10 cellular contexts compared by ENCODE assay signal in genomic region chr5:177601577-177602457, GRCh38.
DNase-seq lines count a peak whose midpoint lies in the region; ATAC-seq and TF ChIP-seq lines count a peak whose summit lies in the region.
"Had no signal": no experiment of that assay in that cellular context is flagged by ENCODE, and none has a peak within 500 bp of the region (broad histone marks: within the 10 kb centered on the region; RNA-seq: fewer than 3 reads in every experiment).

No MANE protein-coding gene starts in this region.

- in situ Hi-C loops in brain microvascular endothelial cell (cut with HindIII; ENCODE audit: low pct_ligation_motif_present, low sequenced_read_pairs) = no loop called here

- peak overlapping the region; percentile 96 for H3K4me2 ChIP-seq in DND-41 (ENCODE audit: insufficient read depth, low read length)

- H3K79me2 ChIP-seq in DND-41 (ENCODE audit: insufficient read depth, low read length) = peaks cover 13% of the 10 kb centered on the region

- H3K9me3 ChIP-seq in DND-41 (ENCODE audit: insufficient read depth, low read length, severe bottlenecking) = no peaks in the 10 kb centered on the region
- H3K9me3 ChIP-seq: HAP-1 had no signal

- no peak for TF ChIP-seq EP300 in Ishikawa (IDR thresholded peaks at IDR 0.05; ENCODE audit: borderline replicate concordance)

- peaks cover 19% of the 10 kb centered on the region for H3K4me1 Mint-ChIP-seq in nephron progenitor cell

- TF ChIP-seq CTCF in DND-41 (IDR thresholded peaks at IDR 0.05; ENCODE audit: borderline replicate concordance, extremely low read depth, low read length, poor library complexity, severe bottlenecking) = peak; percentile 24
- TF ChIP-seq CTCF in brain microvascular endothelial cell (IDR thresholded peaks at IDR 0.05; ENCODE audit: low read depth, low read length, missing control alignments) = peak; percentile 12
- no peak for TF ChIP-seq CTCF in nephron progenitor cell (IDR thresholded peaks at IDR 0.05)

- H3K27me3 ChIP-seq in DND-41 (ENCODE audit: insufficient read depth, low read length, poor library complexity) (no peaks in the 10 kb centered on the region), brain microvascular endothelial cell (replicated peaks) (no peaks in the 10 kb centered on the region)

- peaks cover 11% of the 10 kb centered on the region for H3K36me3 Mint-ChIP-seq in nephron progenitor cell (ENCODE audit: low read depth)

- H3K27ac Mint-ChIP-seq in nephron progenitor cell = peak overlapping the region; percentile 52

- no peak overlapping the region for H3K27ac ChIP-seq in DND-41 (ENCODE audit: low read length)
- H3K27ac ChIP-seq in brain microvascular endothelial cell = no peak overlapping the region

- DNase-seq in DND-41 (no peak), brain microvascular endothelial cell (no peak), nephron progenitor cell (peak; percentile 21), NCI-H446 (lab: John Stamatoyannopoulos, UW) (no peak), inferior parietal cortex (ENCODE audit: extremely low spot score) (no peak)
- DNase-seq: effector memory CD4-positive, alpha-beta T cell; KBM-7 had no signal

- peaks cover 2% of the 10 kb centered on the region; the same call in 1 of the 2 replicates for H3K36me3 ChIP-seq in DND-41 (ENCODE audit: insufficient read depth, low read length)
- H3K36me3 ChIP-seq in brain microvascular endothelial cell (replicated peaks) = no peaks in the 10 kb centered on the region
- H3K36me3 ChIP-seq: HAP-1 had no signal

- ATAC-seq in DND-41 (ENCODE audit: insufficient read depth, low read depth) = no peak
- ATAC-seq in GM18909 (IDR thresholded peaks at IDR 0.05; ENCODE audit: poor library complexity, unreplicated experiment) = no peak

- no peak overlapping the region for H2AFZ ChIP-seq in DND-41 (ENCODE audit: low read depth, low read length)

- peaks cover 7% of the 10 kb centered on the region for H3K27me3 Mint-ChIP-seq in nephron progenitor cell (ENCODE audit: low read depth, poor library complexity)

- peak overlapping the region; percentile 91 for H3K9ac ChIP-seq in DND-41 (ENCODE audit: low read depth, low read length)

- H3K4me1 ChIP-seq in DND-41 (ENCODE audit: insufficient read depth, low read length) = peaks cover 29% of the 10 kb centered on the region

- peaks cover 12% of the 10 kb centered on the region; the same call in 1 of the 2 replicates for H4K20me1 ChIP-seq in DND-41 (ENCODE audit: insufficient read depth, low read length)

- H3K4me3 ChIP-seq in DND-41 (ENCODE audit: low read depth in 1 of 2, low read length in 2 of 2) (peak overlapping the region in 1 of 2 experiments; percentile 83; a peak in 1 of 4 replicates), brain microvascular endothelial cell (ENCODE audit: low read depth, low read length) (no peak overlapping the region)

- TF ChIP-seq RAD21 in Ishikawa (IDR thresholded peaks at IDR 0.05; ENCODE audit: low read depth) = peak; percentile 1; the same call in 1 of the 2 replicates

- H3K4me3 Mint-ChIP-seq in nephron progenitor cell = peak overlapping the region; percentile 95

- H3K9me3 Mint-ChIP-seq in nephron progenitor cell = no peaks in the 10 kb centered on the region

TF ChIP-seq in Ishikawa, 13 proteins besides CTCF, POLR2A, EP300 and RAD21:
- TF ChIP-seq, protein P1, sequence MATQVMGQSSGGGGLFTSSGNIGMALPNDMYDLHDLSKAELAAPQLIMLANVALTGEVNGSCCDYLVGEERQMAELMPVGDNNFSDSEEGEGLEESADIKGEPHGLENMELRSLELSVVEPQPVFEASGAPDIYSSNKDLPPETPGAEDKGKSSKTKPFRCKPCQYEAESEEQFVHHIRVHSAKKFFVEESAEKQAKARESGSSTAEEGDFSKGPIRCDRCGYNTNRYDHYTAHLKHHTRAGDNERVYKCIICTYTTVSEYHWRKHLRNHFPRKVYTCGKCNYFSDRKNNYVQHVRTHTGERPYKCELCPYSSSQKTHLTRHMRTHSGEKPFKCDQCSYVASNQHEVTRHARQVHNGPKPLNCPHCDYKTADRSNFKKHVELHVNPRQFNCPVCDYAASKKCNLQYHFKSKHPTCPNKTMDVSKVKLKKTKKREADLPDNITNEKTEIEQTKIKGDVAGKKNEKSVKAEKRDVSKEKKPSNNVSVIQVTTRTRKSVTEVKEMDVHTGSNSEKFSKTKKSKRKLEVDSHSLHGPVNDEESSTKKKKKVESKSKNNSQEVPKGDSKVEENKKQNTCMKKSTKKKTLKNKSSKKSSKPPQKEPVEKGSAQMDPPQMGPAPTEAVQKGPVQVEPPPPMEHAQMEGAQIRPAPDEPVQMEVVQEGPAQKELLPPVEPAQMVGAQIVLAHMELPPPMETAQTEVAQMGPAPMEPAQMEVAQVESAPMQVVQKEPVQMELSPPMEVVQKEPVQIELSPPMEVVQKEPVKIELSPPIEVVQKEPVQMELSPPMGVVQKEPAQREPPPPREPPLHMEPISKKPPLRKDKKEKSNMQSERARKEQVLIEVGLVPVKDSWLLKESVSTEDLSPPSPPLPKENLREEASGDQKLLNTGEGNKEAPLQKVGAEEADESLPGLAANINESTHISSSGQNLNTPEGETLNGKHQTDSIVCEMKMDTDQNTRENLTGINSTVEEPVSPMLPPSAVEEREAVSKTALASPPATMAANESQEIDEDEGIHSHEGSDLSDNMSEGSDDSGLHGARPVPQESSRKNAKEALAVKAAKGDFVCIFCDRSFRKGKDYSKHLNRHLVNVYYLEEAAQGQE (IDR thresholded peaks at IDR 0.05; ENCODE audit: low read depth) = no peak
- no peak for TF ChIP-seq USF1 (IDR thresholded peaks at IDR 0.05)
- TF ChIP-seq, protein P2, sequence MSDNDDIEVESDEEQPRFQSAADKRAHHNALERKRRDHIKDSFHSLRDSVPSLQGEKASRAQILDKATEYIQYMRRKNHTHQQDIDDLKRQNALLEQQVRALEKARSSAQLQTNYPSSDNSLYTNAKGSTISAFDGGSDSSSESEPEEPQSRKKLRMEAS (IDR thresholded peaks at IDR 0.05) = no peak
- TF ChIP-seq CREB1 (IDR thresholded peaks at IDR 0.05; ENCODE audit: low read depth) = no peak
- no peak for TF ChIP-seq TEAD4 (IDR thresholded peaks at IDR 0.05)
- TF ChIP-seq TCF12 (IDR thresholded peaks at IDR 0.05; ENCODE audit: low read depth) = no peak
- TF ChIP-seq NFIC (IDR thresholded peaks at IDR 0.05) = no peak
- TF ChIP-seq ZBTB7A (IDR thresholded peaks at IDR 0.05; ENCODE audit: low read depth) = no peak
- no peak for TF ChIP-seq TAF1 (IDR thresholded peaks at IDR 0.05; ENCODE audit: low read depth)
- no peak for TF ChIP-seq YY1 (IDR thresholded peaks at IDR 0.05; ENCODE audit: low read depth)
